ENCODE assay signal across 15 cellular contexts in genomic region chr1:157201767-157202166, GRCh38.
"Had no signal": no experiment of that assay in that cellular context is flagged by ENCODE, and none has a peak within 500 bp of the region (broad histone marks: within the 10 kb centered on the region; RNA-seq: fewer than 3 reads in every experiment).

No MANE protein-coding gene starts in this region.

- H3K36me3 ChIP-seq: ovary, sigmoid colon, spleen, stomach had no signal

- H3K27ac ChIP-seq: ovary, sigmoid colon, spleen, stomach, testis had no signal

- ATAC-seq: left cardiac atrium had no signal

- H3K27me3 ChIP-seq: ovary, sigmoid colon, stomach, testis had no signal

- H3K4me3 ChIP-seq: ovary, sigmoid colon, spleen, stomach, testis had no signal

- H3K4me1 ChIP-seq: sigmoid colon, testis had no signal

- DNase-seq: activated CD4-positive, alpha-beta T cell treated with anti-CD3 and anti-CD28 coated beads, Interleukin-2, amount 10 ng/mL, durations not matched to agents 7 days and 5 days; activated CD4-positive, CD25-positive, alpha-beta regulatory T cell; anterior cingulate cortex; cortex of kidney; effector CD4-positive, alpha-beta T cell; foreskin fibroblast; immature natural killer cell; left cardiac atrium; mammary epithelial cell; naive B cell; ovary; sigmoid colon; spleen; stomach; testis had no signal

- H3K9me3 ChIP-seq: ovary, sigmoid colon, spleen, stomach, testis had no signal
